Comparison of ENCODE assay signal across 30 cellular contexts in the genomic region with DNA sequence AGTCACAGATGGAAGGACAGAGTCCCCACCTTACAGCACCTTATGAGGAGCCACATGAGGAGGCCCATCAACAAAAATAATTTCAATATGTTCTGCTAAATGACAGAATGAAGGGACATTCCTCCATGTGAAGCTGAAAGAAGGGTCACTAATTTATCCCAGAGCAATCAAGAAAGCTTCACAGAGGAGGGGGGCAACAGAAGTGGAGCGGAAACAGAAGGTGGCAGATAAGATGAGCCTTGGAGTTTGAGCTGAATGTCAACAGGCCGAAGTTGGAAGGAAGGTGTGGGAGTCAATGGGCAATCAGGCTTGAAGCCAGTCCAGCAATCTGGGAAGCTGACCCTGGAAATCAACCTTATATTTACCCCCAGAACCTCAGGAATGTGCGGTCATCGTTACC.
"Had no signal": no experiment of that assay in that cellular context is flagged by ENCODE, and none has a peak within 500 bp of the region (broad histone marks: within the 10 kb centered on the region; RNA-seq: fewer than 3 reads in every experiment).

No MANE protein-coding gene starts in this region.

- ATAC-seq: activated CD4-positive, CD25-positive, alpha-beta regulatory T cell treated with anti-CD3 and anti-CD28 coated beads, Interleukin-2, amount 50 U/mL, for 24 hours; activated CD8-positive, alpha-beta T cell treated with anti-CD3 and anti-CD28 coated beads for 36 hours; activated naive CD8-positive, alpha-beta T cell treated with anti-CD3 and anti-CD28 coated beads, Interleukin-2, amount 50 U/mL, for 24 hours; activated T-cell treated with anti-CD3 and anti-CD28 coated beads, Interleukin-2, amount 50 U/mL, for 4 hours; body of pancreas; effector memory CD8-positive, alpha-beta T cell; gastroesophageal sphincter had no signal

- H3K27ac ChIP-seq: adrenal gland, body of pancreas, epithelial cell of prostate, esophagus squamous epithelium, gastroesophageal sphincter had no signal

- H3K4me3 Mint-ChIP-seq: activated B cell treated with CpG ODN at 0.5 μM for 24 hours; activated CD8-positive, alpha-beta T cell treated with anti-CD3 and anti-CD28 coated beads for 36 hours; activated naive CD4-positive, alpha-beta T cell treated with anti-CD3 and anti-CD28 coated beads for 36 hours; activated naive CD4-positive, alpha-beta T cell treated with anti-CD3 and anti-CD28 coated beads, Interleukin-2, amount 50 U/mL, for 24 hours; activated naive CD8-positive, alpha-beta T cell treated with anti-CD3 and anti-CD28 coated beads for 36 hours; activated naive CD8-positive, alpha-beta T cell treated with anti-CD3 and anti-CD28 coated beads, Interleukin-2, amount 50 U/mL, for 24 hours; activated T-cell treated with anti-CD3 and anti-CD28 coated beads, Interleukin-2, amount 50 U/mL, for 4 hours; effector memory CD8-positive, alpha-beta T cell had no signal

- H3K9me3 ChIP-seq: adrenal gland, body of pancreas, esophagus squamous epithelium, gastroesophageal sphincter had no signal

- H3K36me3 Mint-ChIP-seq: activated naive CD4-positive, alpha-beta T cell treated with anti-CD3 and anti-CD28 coated beads, Interleukin-2, amount 50 U/mL, for 24 hours; activated naive CD8-positive, alpha-beta T cell treated with anti-CD3 and anti-CD28 coated beads for 36 hours had no signal

- H3K4me1 ChIP-seq: adrenal gland, body of pancreas, esophagus squamous epithelium, gastroesophageal sphincter had no signal

- H3K27me3 Mint-ChIP-seq: activated B cell treated with CpG ODN at 0.5 μM for 24 hours; effector memory CD8-positive, alpha-beta T cell had no signal

- H3K27ac Mint-ChIP-seq: activated B cell treated with CpG ODN at 0.5 μM for 24 hours; activated CD8-positive, alpha-beta T cell treated with anti-CD3 and anti-CD28 coated beads for 36 hours; activated naive CD4-positive, alpha-beta T cell treated with anti-CD3 and anti-CD28 coated beads for 36 hours; activated naive CD4-positive, alpha-beta T cell treated with anti-CD3 and anti-CD28 coated beads, Interleukin-2, amount 50 U/mL, for 24 hours; activated naive CD8-positive, alpha-beta T cell treated with anti-CD3 and anti-CD28 coated beads for 36 hours; activated naive CD8-positive, alpha-beta T cell treated with anti-CD3 and anti-CD28 coated beads, Interleukin-2, amount 50 U/mL, for 24 hours; activated T-helper 2 cell treated with anti-CD3 and anti-CD28 coated beads, Interferon-gamma antibody, Interleukin-2, Interleukin-4, amounts not matched to agents 10 μg/mL and 5 μg/mL and 100 μg/mL, durations not matched to agents 14 hours and 24 hours and 36 hours; effector memory CD8-positive, alpha-beta T cell had no signal

- DNase-seq: activated B cell treated with CpG ODN at 0.5 μM for 24 hours; activated CD4-positive, alpha-beta T cell treated with anti-CD3 and anti-CD28 coated beads for 48 hours; activated CD4-positive, alpha-beta T cell treated with anti-CD3 and anti-CD28 coated beads, Interleukin-2, amount 50 U/mL, for 1 hour; activated CD4-positive, alpha-beta T cell treated with anti-CD3 and anti-CD28 coated beads, Interleukin-2, amount 50 U/mL, for 48 hours; activated CD8-positive, alpha-beta memory T cell treated with anti-CD3 and anti-CD28 coated beads for 24 hours; activated CD8-positive, alpha-beta T cell treated with anti-CD3 and anti-CD28 coated beads for 36 hours; activated effector memory CD4-positive, alpha-beta T cell treated with anti-CD3 and anti-CD28 coated beads, Interleukin-2, amount 50 U/mL, for 16 hours; activated naive CD4-positive, alpha-beta T cell treated with anti-CD3 and anti-CD28 coated beads for 36 hours; activated naive CD8-positive, alpha-beta T cell treated with anti-CD3 and anti-CD28 coated beads for 36 hours; activated naive CD8-positive, alpha-beta T cell treated with anti-CD3 and anti-CD28 coated beads, Interleukin-2, amount 50 U/mL, for 24 hours; activated T-cell treated with anti-CD3 and anti-CD28 coated beads, Interleukin-2, amount 50 U/mL, for 4 hours; adrenal gland; amygdala; aorta; body of pancreas; caudate nucleus; cortex of kidney; dermis blood vessel endothelial cell; effector CD4-positive, alpha-beta T cell; effector memory CD8-positive, alpha-beta T cell; esophagus squamous epithelium; foreskin melanocyte; head of caudate nucleus; T-helper 2 cell; WERI-Rb-1 had no signal

- H3K4me3 ChIP-seq: adrenal gland, body of pancreas, esophagus squamous epithelium, gastroesophageal sphincter had no signal

- H3K9me3 Mint-ChIP-seq: activated B cell treated with CpG ODN at 0.5 μM for 24 hours; activated CD8-positive, alpha-beta T cell treated with anti-CD3 and anti-CD28 coated beads for 36 hours; activated naive CD4-positive, alpha-beta T cell treated with anti-CD3 and anti-CD28 coated beads for 36 hours; activated naive CD4-positive, alpha-beta T cell treated with anti-CD3 and anti-CD28 coated beads, Interleukin-2, amount 50 U/mL, for 24 hours; activated naive CD8-positive, alpha-beta T cell treated with anti-CD3 and anti-CD28 coated beads for 36 hours; activated naive CD8-positive, alpha-beta T cell treated with anti-CD3 and anti-CD28 coated beads, Interleukin-2, amount 50 U/mL, for 24 hours; activated T-cell treated with anti-CD3 and anti-CD28 coated beads, Interleukin-2, amount 50 U/mL, for 4 hours; activated T-helper 2 cell treated with anti-CD3 and anti-CD28 coated beads, Interferon-gamma antibody, Interleukin-2, Interleukin-4, amounts not matched to agents 10 μg/mL and 5 μg/mL and 100 μg/mL, durations not matched to agents 14 hours and 24 hours and 36 hours; effector memory CD8-positive, alpha-beta T cell had no signal

- H3K4me1 Mint-ChIP-seq: activated naive CD4-positive, alpha-beta T cell treated with anti-CD3 and anti-CD28 coated beads, Interleukin-2, amount 50 U/mL, for 24 hours; activated naive CD8-positive, alpha-beta T cell treated with anti-CD3 and anti-CD28 coated beads for 36 hours; activated naive CD8-positive, alpha-beta T cell treated with anti-CD3 and anti-CD28 coated beads, Interleukin-2, amount 50 U/mL, for 24 hours had no signal

- H3K27me3 ChIP-seq: adrenal gland, body of pancreas, esophagus squamous epithelium, gastroesophageal sphincter had no signal

- H3K36me3 ChIP-seq: adrenal gland, esophagus squamous epithelium, gastroesophageal sphincter, WERI-Rb-1 had no signal
